2 cellular contexts compared by ENCODE assay signal in the genomic region with DNA sequence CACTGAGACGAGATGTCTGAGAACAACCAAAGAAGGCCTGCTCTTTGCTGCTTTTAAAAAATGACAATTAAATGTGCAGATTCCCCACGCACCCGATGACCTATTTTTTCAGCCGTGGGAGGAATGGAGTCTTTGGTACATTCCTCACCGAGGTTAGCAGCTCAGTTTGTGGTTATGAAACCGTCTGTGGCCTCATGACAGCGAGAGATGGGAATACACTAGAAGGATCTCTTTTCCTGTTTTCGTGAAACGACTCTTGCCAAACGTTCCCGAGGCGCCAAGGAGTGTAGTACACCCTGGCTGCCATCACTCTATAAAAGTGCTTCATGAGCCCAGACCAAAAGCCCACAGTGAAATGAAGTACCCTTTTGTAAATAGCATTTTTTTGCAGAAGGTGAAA.
TF ChIP-seq lines count a peak whose summit lies in the region.

No MANE protein-coding gene starts in this region.

TF ChIP-seq in GM12878, 131 proteins besides CTCF, POLR2A, EP300 and RAD21 (continued from another document):
- TF ChIP-seq, protein P1, sequence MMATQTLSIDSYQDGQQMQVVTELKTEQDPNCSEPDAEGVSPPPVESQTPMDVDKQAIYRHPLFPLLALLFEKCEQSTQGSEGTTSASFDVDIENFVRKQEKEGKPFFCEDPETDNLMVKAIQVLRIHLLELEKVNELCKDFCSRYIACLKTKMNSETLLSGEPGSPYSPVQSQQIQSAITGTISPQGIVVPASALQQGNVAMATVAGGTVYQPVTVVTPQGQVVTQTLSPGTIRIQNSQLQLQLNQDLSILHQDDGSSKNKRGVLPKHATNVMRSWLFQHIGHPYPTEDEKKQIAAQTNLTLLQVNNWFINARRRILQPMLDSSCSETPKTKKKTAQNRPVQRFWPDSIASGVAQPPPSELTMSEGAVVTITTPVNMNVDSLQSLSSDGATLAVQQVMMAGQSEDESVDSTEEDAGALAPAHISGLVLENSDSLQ (IDR thresholded peaks at IDR 0.05), result no peak

TF ChIP-seq in WTC11, 78 proteins besides CTCF, POLR2A, EP300 and RAD21:
- TF ChIP-seq MLX (CRISPR knock-in tag; IDR thresholded peaks at IDR 0.05) (no peak), ZNF263 (CRISPR knock-in tag; IDR thresholded peaks at IDR 0.05; ENCODE audit: low read depth) (no peak), MAX (CRISPR knock-in tag; IDR thresholded peaks at IDR 0.05) (no peak)
- TF ChIP-seq, protein P2, sequence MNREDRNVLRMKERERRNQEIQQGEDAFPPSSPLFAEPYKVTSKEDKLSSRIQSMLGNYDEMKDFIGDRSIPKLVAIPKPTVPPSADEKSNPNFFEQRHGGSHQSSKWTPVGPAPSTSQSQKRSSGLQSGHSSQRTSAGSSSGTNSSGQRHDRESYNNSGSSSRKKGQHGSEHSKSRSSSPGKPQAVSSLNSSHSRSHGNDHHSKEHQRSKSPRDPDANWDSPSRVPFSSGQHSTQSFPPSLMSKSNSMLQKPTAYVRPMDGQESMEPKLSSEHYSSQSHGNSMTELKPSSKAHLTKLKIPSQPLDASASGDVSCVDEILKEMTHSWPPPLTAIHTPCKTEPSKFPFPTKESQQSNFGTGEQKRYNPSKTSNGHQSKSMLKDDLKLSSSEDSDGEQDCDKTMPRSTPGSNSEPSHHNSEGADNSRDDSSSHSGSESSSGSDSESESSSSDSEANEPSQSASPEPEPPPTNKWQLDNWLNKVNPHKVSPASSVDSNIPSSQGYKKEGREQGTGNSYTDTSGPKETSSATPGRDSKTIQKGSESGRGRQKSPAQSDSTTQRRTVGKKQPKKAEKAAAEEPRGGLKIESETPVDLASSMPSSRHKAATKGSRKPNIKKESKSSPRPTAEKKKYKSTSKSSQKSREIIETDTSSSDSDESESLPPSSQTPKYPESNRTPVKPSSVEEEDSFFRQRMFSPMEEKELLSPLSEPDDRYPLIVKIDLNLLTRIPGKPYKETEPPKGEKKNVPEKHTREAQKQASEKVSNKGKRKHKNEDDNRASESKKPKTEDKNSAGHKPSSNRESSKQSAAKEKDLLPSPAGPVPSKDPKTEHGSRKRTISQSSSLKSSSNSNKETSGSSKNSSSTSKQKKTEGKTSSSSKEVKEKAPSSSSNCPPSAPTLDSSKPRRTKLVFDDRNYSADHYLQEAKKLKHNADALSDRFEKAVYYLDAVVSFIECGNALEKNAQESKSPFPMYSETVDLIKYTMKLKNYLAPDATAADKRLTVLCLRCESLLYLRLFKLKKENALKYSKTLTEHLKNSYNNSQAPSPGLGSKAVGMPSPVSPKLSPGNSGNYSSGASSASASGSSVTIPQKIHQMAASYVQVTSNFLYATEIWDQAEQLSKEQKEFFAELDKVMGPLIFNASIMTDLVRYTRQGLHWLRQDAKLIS (CRISPR knock-in tag; IDR thresholded peaks at IDR 0.05; ENCODE audit: borderline replicate concordance), result no peak
TF ChIP-seq in WTC11: peak in this region for 0.
